Comparison of ENCODE assay signal across 28 cellular contexts in the genomic region with DNA sequence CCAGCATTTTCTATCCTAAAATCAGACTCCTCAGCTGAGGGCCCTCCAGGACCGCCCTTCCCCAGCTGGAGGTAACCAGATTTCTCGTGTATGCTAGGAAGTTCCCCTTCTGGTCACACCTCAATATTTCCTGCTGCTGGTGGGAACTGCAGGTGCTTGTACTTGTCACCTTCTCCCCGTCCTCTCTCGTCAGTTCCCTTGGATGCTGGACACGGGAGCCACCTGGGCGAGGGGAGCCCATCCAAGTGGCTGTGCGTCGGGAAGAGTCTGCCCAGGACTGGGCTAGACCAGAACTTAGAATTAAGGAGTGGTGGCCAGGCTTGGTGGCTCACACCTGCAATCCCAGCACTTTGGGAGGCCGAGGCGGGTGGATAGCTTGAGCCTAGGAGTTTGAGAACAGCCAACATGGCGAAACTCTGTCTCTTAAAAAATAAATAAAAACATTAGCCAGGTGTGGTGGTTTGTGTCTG. TPM values are rescaled to one million over a fixed set of nuclear protein-coding genes. Genes with fewer than 3 reads are reported as not detected.
A peak's percentile ranks its signal among the peaks of the same experiment; 100 is the strongest.
DNase-seq lines count a peak whose midpoint lies in the region; ATAC-seq, FAIRE-seq and TF ChIP-seq lines count a peak whose summit lies in the region.
"Had no signal": no experiment of that assay in that cellular context is flagged by ENCODE, and none has a peak within 500 bp of the region (broad histone marks: within the 10 kb centered on the region; RNA-seq: fewer than 3 reads in every experiment).

No MANE protein-coding gene starts in this region.

- DNase-seq in Right ventricle myocardium superior (peak; percentile 22), heart right ventricle (no peak), T-helper 17 cell (peak in 1 of 3 donors; percentile 3), kidney (peak; percentile 36), stomach (peak; percentile 21), KBM-7 (no peak)
- DNase-seq in activated naive CD4-positive, alpha-beta T cell treated with Interleukin-2 at 50 U/mL for 16 hours, result no peak
- DNase-seq: activated CD4-positive, alpha-beta T cell treated with anti-CD3 and anti-CD28 coated beads, Interleukin-2, amount 50 U/mL, for 1 hour; activated gamma-delta T cell treated with Interleukin-2 at 50 U/mL for 16 hours; amniotic stem cell; BE2C; HFFc6; NCI-H1048; NCI-H1930; NCI-H345; NCI-H82; occipital lobe; stimulated activated CD4-positive, alpha-beta T cell treated with anti-CD3 and anti-CD28 coated beads, Interleukin-12 subunit alpha, Interleukin-12 subunit beta, amount 100 ng/mL, for 4 hours had no signal

- 79 to 84% methylated on average over 11 of the region's 11 CpGs for WGBS in heart right ventricle, 2 donors
- WGBS in stomach, 5 donors, result 81 to 89% (median 86%) methylated on average over 11 of the region's 11 CpGs

- no peak overlapping the region for H3K27ac Mint-ChIP-seq in T-helper 17 cell
- H3K27ac Mint-ChIP-seq: dendritic cell treated with granulocyte-macrophage colony-stimulating factor and Interleukin-4, amounts not matched to agents 40 ng/mL and 50 ng/mL, for 4 days; HFFc6; T-helper 1 cell treated with Interleukin-12 subunit alpha and Interleukin-12 subunit beta and Interleukin-4 antibody, amounts not matched to agents 30 μg/mL and 1 μg/mL, for 36 hours had no signal

- peak overlapping the region; percentile 75 for H3K4me3 Mint-ChIP-seq in T-helper 17 cell
- H3K4me3 Mint-ChIP-seq: dendritic cell treated with granulocyte-macrophage colony-stimulating factor and Interleukin-4, amounts not matched to agents 40 ng/mL and 50 ng/mL, for 4 days; HFFc6; T-helper 1 cell treated with Interleukin-12 subunit alpha and Interleukin-12 subunit beta and Interleukin-4 antibody, amounts not matched to agents 30 μg/mL and 1 μg/mL, for 36 hours had no signal

- H3K9ac ChIP-seq in kidney (ENCODE audit: low read length in 2 of 2), result no peak overlapping the region

- peaks cover 6% of the 10 kb centered on the region for H3K4me1 Mint-ChIP-seq in T-helper 17 cell

- ATAC-seq in Right ventricle myocardium superior (ENCODE audit: poor library complexity) (no peak), heart right ventricle (no peak), T-helper 17 cell (no peak), HG03469 (IDR thresholded peaks at IDR 0.05; ENCODE audit: unreplicated experiment) (no peak)

- peaks cover 28% of the 10 kb centered on the region for H3K27me3 Mint-ChIP-seq in T-helper 17 cell

- H3K36me3 ChIP-seq in heart right ventricle (no peaks in the 10 kb centered on the region), kidney (ENCODE audit: control insufficient read depth in 1 of 2, insufficient read depth in 2 of 2, low read length in 2 of 2) (no peaks in the 10 kb centered on the region), stomach (no peaks in the 10 kb centered on the region)
- H3K36me3 ChIP-seq: BE2C, SJSA1, uterus had no signal

- TF ChIP-seq EP300 in stomach (IDR thresholded peaks at IDR 0.05), result no peak

- TF ChIP-seq CTCF in heart right ventricle (IDR thresholded peaks at IDR 0.05) (no peak), kidney (IDR thresholded peaks at IDR 0.05; ENCODE audit: borderline replicate concordance, extremely low read depth, insufficient read depth) (no peak), stomach (IDR thresholded peaks at IDR 0.05) (no peak)

- H3K27ac ChIP-seq in heart right ventricle (no peak overlapping the region), kidney (ENCODE audit: low read depth in 2 of 2, low read length in 2 of 2) (no peak overlapping the region), stomach (no peak overlapping the region)
- H3K27ac ChIP-seq: SJSA1, uterus had no signal

- no peak for FAIRE-seq in kidney (lab: Jason Lieb, UNC)
- FAIRE-seq: bronchial epithelial cell, GM12892, GM19239 had no signal

- in situ Hi-C loops in KBM-7 (cut with MboI; ENCODE audit: low pct_unique_long_range_greater_than_20kb, low sequenced_read_pairs), result no loop called here

- H3K27me3 ChIP-seq in heart right ventricle (peaks cover 21 to 63% (median 58%) of the 10 kb centered on the region in 7 donors), stomach (peaks cover 21 to 82% (median 27%) of the 10 kb centered on the region in 3 donors)

- H3K9me3 ChIP-seq in heart right ventricle (no peaks in the 10 kb centered on the region), T-helper 17 cell (ENCODE audit: control insufficient read depth, low read length, poor library complexity, severe bottlenecking) (no peaks in the 10 kb centered on the region), kidney (ENCODE audit: control insufficient read depth in 1 of 2, low read length in 2 of 2) (no peaks in the 10 kb centered on the region), stomach (no peaks in the 10 kb centered on the region)
- H3K9me3 ChIP-seq: BE2C, SJSA1, uterus had no signal

- peaks cover 0 to 19% (median 14%) of the 10 kb centered on the region in 9 donors for H3K4me1 ChIP-seq in heart right ventricle
- peaks cover 0 to 5% of the 10 kb centered on the region in 2 donors for H3K4me1 ChIP-seq in kidney (ENCODE audit: control insufficient read depth in 1 of 2, insufficient read depth in 1 of 2, low read depth in 1 of 2, low read length in 2 of 2)
- H3K4me1 ChIP-seq in stomach, result peaks cover 15 to 57% (median 49%) of the 10 kb centered on the region in 4 donors
- H3K4me1 ChIP-seq: BE2C had no signal

- H3K4me3 ChIP-seq in heart right ventricle (no peak overlapping the region), kidney (ENCODE audit: low read length in 2 of 2) (no peak overlapping the region), stomach (no peak overlapping the region)
- H3K4me3 ChIP-seq: SJSA1, uterus had no signal

- no peaks in the 10 kb centered on the region for H3K36me3 Mint-ChIP-seq in T-helper 17 cell (ENCODE audit: low read depth)

- intact Hi-C loops in Right ventricle myocardium superior (cut with DNase I), result no loop called here
- intact Hi-C loops in heart right ventricle (cut with DNase I), result no loop called here
- intact Hi-C loops in kidney (cut with DNase I), result no loop called here
- intact Hi-C loops in stomach (cut with DNase I; ENCODE audit: low total_unique reads), result no loop called here

- no peak for TF ChIP-seq POLR2A in stomach (IDR thresholded peaks at IDR 0.05)

RNA-seq across cellular contexts. Expression of gene KIF26A, which starts 23.2 kb away (rescaled TPM):
- total RNA-seq in Right ventricle myocardium superior (6.3 TPM), heart right ventricle (10 to 100 TPM in 1 of 10 donors, 1 to 10 TPM in 9; 5.7 to 12.2 (median 6.7) TPM), T-helper 17 cell (1 to 10 TPM; 3.9 to 4.7 TPM), kidney (12.3 TPM), stomach (10 to 100 TPM in 1 of 5 donors, 1 to 10 TPM in 3, under 1 TPM in 1; 0.89 to 21.7 (median 2.8) TPM)
- polyA plus RNA-seq in heart right ventricle (1 to 10 TPM; 4.1 to 5.9 TPM), kidney (ENCODE audit: insufficient read depth, low read depth, low replicate concordance) (2.3 TPM), stomach (1 to 10 TPM in 2 of 3 donors, under 1 TPM in 1; 0.65 to 1.8 (median 1.2) TPM)
- total RNA-seq: LHCN-M2 had no signal

RNA-seq across cellular contexts. Expression of gene ASPG, which starts 29.7 kb away (rescaled TPM):
- total RNA-seq in Right ventricle myocardium superior, result 44.1 TPM
- total RNA-seq in heart right ventricle, result 10 to 100 TPM in 8 of 10 donors, 1 to 10 TPM in 2; 6.0 to 32.0 (median 16.3) TPM
- polyA plus RNA-seq in heart right ventricle, result 10 to 100 TPM in 1 of 2 donors, 1 to 10 TPM in 1; 2.8 to 13.8 TPM
- total RNA-seq in T-helper 17 cell, result not detected
- total RNA-seq in kidney, result 2.5 TPM
- polyA plus RNA-seq in kidney (ENCODE audit: insufficient read depth, low read depth, low replicate concordance), result 58.1 TPM
- 10 to 100 TPM in 1 of 5 donors, 1 to 10 TPM in 2, under 1 TPM in 1, not detected in 1; 0.58 to 10.7 (median 5.3) TPM for total RNA-seq in stomach
- polyA plus RNA-seq in stomach, result 1 to 10 TPM in 2 of 3 donors, under 1 TPM in 1; 0.12 to 5.5 (median 4.4) TPM
- total RNA-seq: A673, HFFc6, SJSA1 had no signal

Comparison
In these comparisons a context has a peak if more than half of its experiments do, and no peak if none do; other contexts are left out.
1. DNase-seq: peak in Right ventricle myocardium superior (single experiment), kidney (single experiment) and stomach (single experiment); none in heart right ventricle (0 of 2), KBM-7 (single experiment) and activated naive CD4-positive, alpha-beta T cell treated with Interleukin-2 at 50 U/mL for 16 hours (single experiment).